Comparison of ENCODE assay signal across 2 cellular contexts in the genomic region with DNA sequence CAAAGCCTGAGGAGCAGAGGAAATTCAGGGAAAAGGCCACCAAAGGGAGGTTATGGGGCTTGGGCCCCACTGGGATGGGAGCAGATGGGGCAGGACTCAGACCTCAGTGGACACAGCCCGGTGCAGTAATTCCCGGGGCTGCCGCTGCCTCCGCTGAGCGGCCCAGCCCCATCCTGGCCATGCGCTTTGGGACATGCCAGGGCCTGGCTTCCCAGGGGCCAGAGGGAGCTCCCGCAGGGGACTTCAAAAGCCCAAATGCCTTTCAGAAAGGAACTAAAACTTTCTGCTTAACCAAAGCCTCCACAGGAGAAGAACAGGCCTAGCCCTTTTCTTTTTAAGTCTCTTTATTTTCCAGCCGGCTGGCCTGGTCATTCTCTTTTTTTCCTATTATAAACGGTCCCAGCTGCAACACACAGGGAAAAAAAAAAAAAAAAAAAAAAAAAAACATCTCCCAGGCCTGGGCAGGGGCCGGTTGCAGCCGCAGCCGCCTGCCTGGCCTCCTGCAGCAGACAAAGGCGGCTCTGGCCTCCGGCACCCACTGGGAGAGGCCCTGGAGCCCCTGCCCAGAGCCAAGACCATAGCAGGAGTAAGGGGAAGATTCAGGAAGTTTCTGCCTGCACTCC.
TF ChIP-seq lines count a peak whose summit lies in the region.

No MANE protein-coding gene starts in this region.

TF ChIP-seq in SK-N-SH, 30 proteins besides CTCF, POLR2A, EP300 and RAD21:
- TF ChIP-seq, protein P1, sequence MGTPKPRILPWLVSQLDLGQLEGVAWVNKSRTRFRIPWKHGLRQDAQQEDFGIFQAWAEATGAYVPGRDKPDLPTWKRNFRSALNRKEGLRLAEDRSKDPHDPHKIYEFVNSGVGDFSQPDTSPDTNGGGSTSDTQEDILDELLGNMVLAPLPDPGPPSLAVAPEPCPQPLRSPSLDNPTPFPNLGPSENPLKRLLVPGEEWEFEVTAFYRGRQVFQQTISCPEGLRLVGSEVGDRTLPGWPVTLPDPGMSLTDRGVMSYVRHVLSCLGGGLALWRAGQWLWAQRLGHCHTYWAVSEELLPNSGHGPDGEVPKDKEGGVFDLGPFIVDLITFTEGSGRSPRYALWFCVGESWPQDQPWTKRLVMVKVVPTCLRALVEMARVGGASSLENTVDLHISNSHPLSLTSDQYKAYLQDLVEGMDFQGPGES (IDR thresholded peaks at IDR 0.05; ENCODE audit: low read depth, low read length), result no peak
- no peak for TF ChIP-seq GABPA (IDR thresholded peaks at IDR 0.05; ENCODE audit: low read depth)
- no peak for TF ChIP-seq RXRA (IDR thresholded peaks at IDR 0.05; ENCODE audit: borderline replicate concordance, low read depth)
- TF ChIP-seq POLR2AphosphoS5 (IDR thresholded peaks at IDR 0.05; ENCODE audit: low read depth, low read length), result no peak
- TF ChIP-seq NFIC (IDR thresholded peaks at IDR 0.05; ENCODE audit: borderline replicate concordance), result no peak
- no peak for TF ChIP-seq MEF2A (IDR thresholded peaks at IDR 0.05; ENCODE audit: borderline replicate concordance, low read depth)
- TF ChIP-seq FOXM1 (IDR thresholded peaks at IDR 0.05; ENCODE audit: low read depth), result no peak
- no peak for TF ChIP-seq FOSL2 (IDR thresholded peaks at IDR 0.05; ENCODE audit: borderline replicate concordance, low read depth)
- TF ChIP-seq, protein P2, sequence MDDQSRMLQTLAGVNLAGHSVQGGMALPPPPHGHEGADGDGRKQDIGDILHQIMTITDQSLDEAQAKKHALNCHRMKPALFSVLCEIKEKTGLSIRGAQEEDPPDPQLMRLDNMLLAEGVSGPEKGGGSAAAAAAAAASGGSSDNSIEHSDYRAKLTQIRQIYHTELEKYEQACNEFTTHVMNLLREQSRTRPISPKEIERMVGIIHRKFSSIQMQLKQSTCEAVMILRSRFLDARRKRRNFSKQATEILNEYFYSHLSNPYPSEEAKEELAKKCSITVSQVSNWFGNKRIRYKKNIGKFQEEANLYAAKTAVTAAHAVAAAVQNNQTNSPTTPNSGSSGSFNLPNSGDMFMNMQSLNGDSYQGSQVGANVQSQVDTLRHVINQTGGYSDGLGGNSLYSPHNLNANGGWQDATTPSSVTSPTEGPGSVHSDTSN (IDR thresholded peaks at IDR 0.05), result no peak
- no peak for TF ChIP-seq SIN3A (IDR thresholded peaks at IDR 0.05; ENCODE audit: borderline replicate concordance, low read depth, low read length)

TF ChIP-seq in SK-N-SH treated with all-trans-retinoic acid at 6 μM for 48 hours, 23 proteins besides CTCF, POLR2A, EP300 and RAD21:
- TF ChIP-seq, protein P3, sequence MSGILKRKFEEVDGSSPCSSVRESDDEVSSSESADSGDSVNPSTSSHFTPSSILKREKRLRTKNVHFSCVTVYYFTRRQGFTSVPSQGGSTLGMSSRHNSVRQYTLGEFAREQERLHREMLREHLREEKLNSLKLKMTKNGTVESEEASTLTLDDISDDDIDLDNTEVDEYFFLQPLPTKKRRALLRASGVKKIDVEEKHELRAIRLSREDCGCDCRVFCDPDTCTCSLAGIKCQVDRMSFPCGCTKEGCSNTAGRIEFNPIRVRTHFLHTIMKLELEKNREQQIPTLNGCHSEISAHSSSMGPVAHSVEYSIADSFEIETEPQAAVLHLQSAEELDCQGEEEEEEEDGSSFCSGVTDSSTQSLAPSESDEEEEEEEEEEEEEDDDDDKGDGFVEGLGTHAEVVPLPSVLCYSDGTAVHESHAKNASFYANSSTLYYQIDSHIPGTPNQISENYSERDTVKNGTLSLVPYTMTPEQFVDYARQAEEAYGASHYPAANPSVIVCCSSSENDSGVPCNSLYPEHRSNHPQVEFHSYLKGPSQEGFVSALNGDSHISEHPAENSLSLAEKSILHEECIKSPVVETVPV (CRISPR knock-in tag; IDR thresholded peaks at IDR 0.05), result no peak
- no peak for TF ChIP-seq PATZ1 (CRISPR knock-in tag; IDR thresholded peaks at IDR 0.05; ENCODE audit: borderline replicate concordance)
- no peak for TF ChIP-seq PPARA (CRISPR knock-in tag; IDR thresholded peaks at IDR 0.05; ENCODE audit: borderline replicate concordance)
- no peak for TF ChIP-seq POU6F1 (CRISPR knock-in tag; IDR thresholded peaks at IDR 0.05; ENCODE audit: borderline replicate concordance, low read depth)
- TF ChIP-seq ZNF70 (CRISPR knock-in tag; IDR thresholded peaks at IDR 0.05), result no peak
- TF ChIP-seq ZNF8 (CRISPR knock-in tag; IDR thresholded peaks at IDR 0.05), result no peak
- no peak for TF ChIP-seq ARNTL (CRISPR knock-in tag; IDR thresholded peaks at IDR 0.05; ENCODE audit: borderline replicate concordance, low read depth)
- TF ChIP-seq TCF4 (CRISPR knock-in tag; IDR thresholded peaks at IDR 0.05; ENCODE audit: borderline replicate concordance), result no peak; the same call in 1 of the 2 replicates
- no peak for TF ChIP-seq BACH2 (CRISPR knock-in tag; IDR thresholded peaks at IDR 0.05; ENCODE audit: borderline replicate concordance)
- TF ChIP-seq, protein P4, sequence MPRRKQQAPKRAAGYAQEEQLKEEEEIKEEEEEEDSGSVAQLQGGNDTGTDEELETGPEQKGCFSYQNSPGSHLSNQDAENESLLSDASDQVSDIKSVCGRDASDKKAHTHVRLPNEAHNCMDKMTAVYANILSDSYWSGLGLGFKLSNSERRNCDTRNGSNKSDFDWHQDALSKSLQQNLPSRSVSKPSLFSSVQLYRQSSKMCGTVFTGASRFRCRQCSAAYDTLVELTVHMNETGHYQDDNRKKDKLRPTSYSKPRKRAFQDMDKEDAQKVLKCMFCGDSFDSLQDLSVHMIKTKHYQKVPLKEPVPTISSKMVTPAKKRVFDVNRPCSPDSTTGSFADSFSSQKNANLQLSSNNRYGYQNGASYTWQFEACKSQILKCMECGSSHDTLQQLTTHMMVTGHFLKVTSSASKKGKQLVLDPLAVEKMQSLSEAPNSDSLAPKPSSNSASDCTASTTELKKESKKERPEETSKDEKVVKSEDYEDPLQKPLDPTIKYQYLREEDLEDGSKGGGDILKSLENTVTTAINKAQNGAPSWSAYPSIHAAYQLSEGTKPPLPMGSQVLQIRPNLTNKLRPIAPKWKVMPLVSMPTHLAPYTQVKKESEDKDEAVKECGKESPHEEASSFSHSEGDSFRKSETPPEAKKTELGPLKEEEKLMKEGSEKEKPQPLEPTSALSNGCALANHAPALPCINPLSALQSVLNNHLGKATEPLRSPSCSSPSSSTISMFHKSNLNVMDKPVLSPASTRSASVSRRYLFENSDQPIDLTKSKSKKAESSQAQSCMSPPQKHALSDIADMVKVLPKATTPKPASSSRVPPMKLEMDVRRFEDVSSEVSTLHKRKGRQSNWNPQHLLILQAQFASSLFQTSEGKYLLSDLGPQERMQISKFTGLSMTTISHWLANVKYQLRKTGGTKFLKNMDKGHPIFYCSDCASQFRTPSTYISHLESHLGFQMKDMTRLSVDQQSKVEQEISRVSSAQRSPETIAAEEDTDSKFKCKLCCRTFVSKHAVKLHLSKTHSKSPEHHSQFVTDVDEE (CRISPR knock-in tag; IDR thresholded peaks at IDR 0.05), result no peak
